In genomic region chr16:67917852-67918236, GRCh38 we compare ENCODE assay signal across 8 cellular contexts. TPM values are rescaled to one million over a fixed set of nuclear protein-coding genes. Genes with fewer than 3 reads are reported as not detected.
DNase-seq lines count a peak whose midpoint lies in the region; ATAC-seq and TF ChIP-seq lines count a peak whose summit lies in the region.

No MANE protein-coding gene starts in this region.

- H3K4me3 ChIP-seq in right atrium auricular region, result no peak overlapping the region
- peak overlapping the region in 1 of 2 donors; percentile 22 for H3K4me3 ChIP-seq in stomach smooth muscle (ENCODE audit: low read length in 2 of 2)

- H3K36me3 ChIP-seq in right atrium auricular region, result no peaks in the 10 kb centered on the region
- H3K36me3 ChIP-seq in stomach smooth muscle (ENCODE audit: control insufficient read depth in 2 of 2, insufficient read depth in 2 of 2, low read length in 2 of 2), result peaks cover 4 to 13% of the 10 kb centered on the region in 2 donors

- no peak for TF ChIP-seq CTCF in right atrium auricular region (IDR thresholded peaks at IDR 0.05)

- no peak for ATAC-seq in HG02610 (IDR thresholded peaks at IDR 0.05; ENCODE audit: unreplicated experiment)

- H3K4me1 ChIP-seq in right atrium auricular region (peaks cover 0 to 67% of the 10 kb centered on the region in 2 donors), stomach smooth muscle (ENCODE audit: control insufficient read depth, insufficient read depth, low read length) (peaks cover 41% of the 10 kb centered on the region)

- peak; percentile 74 for DNase-seq in activated CD8-positive, alpha-beta memory T cell treated with anti-CD3 and anti-CD28 coated beads, Interleukin-2, amount 50 U/mL, for 48 hours
- no peak for DNase-seq in activated CD8-positive, alpha-beta memory T cell treated with anti-CD3 and anti-CD28 coated beads for 24 hours
- peak; percentile 62 to 70 for DNase-seq in activated T-cell treated with anti-CD3 and anti-CD28 coated beads, Interleukin-2, amount 50 U/mL, for 48 hours
- DNase-seq in right atrium auricular region (ENCODE audit: low spot score) (no peak), NOMO-1 (lab: John Stamatoyannopoulos, UW; ENCODE audit: unreplicated experiment in 2 of 2) (no peak), NCI-H2081 treated with DMSO at 0.1 percent for 48 hours (lab: John Stamatoyannopoulos, UW) (no peak)

- peak overlapping the region; percentile 17 to 64 for H3K9ac ChIP-seq in stomach smooth muscle (ENCODE audit: low read length in 2 of 2)

- H3K27ac ChIP-seq in right atrium auricular region (peak overlapping the region; percentile 77 to 94), stomach smooth muscle (ENCODE audit: low read length) (peak overlapping the region; percentile 71)

- H3K27me3 ChIP-seq in right atrium auricular region (no peaks in the 10 kb centered on the region), stomach smooth muscle (ENCODE audit: control insufficient read depth in 1 of 2, insufficient read depth in 2 of 2, low read length in 2 of 2) (no peaks in the 10 kb centered on the region)

- H3K9me3 ChIP-seq in right atrium auricular region (no peaks in the 10 kb centered on the region), stomach smooth muscle (ENCODE audit: control insufficient read depth in 2 of 2, low read length in 2 of 2) (no peaks in the 10 kb centered on the region)

RNA-seq across cellular contexts. Expression of gene CTRL, which starts 13.8 kb away (rescaled TPM):
- total RNA-seq in right atrium auricular region, result under 1 TPM in 1 of 2 donors, not detected in 1; 0.59 TPM

RNA-seq across cellular contexts. Expression of gene PSMB10, which starts 18.8 kb away (rescaled TPM):
- total RNA-seq in right atrium auricular region, result 10 to 100 TPM; 37.3 to 38.4 TPM

RNA-seq across cellular contexts. Expression of gene PSKH1, which starts 24.8 kb away (rescaled TPM):
- total RNA-seq in right atrium auricular region, result 10 to 100 TPM; 18.4 to 23.2 TPM

RNA-seq across cellular contexts. Expression of gene LCAT, which starts 26.1 kb away (rescaled TPM):
- 10 to 100 TPM in 1 of 2 donors, 1 to 10 TPM in 1; 2.9 to 11.8 TPM for total RNA-seq in right atrium auricular region

RNA-seq across cellular contexts. Expression of gene NRN1L, which starts 33.2 kb away (rescaled TPM):
- total RNA-seq in right atrium auricular region, result not detected

Comparison
In these comparisons a context has a peak if more than half of its experiments do, and no peak if none do; other contexts are left out.
1. DNase-seq: peak in activated CD8-positive, alpha-beta memory T cell treated with anti-CD3 and anti-CD28 coated beads, Interleukin-2, amount 50 U/mL, for 48 hours (single experiment) and activated T-cell treated with anti-CD3 and anti-CD28 coated beads, Interleukin-2, amount 50 U/mL, for 48 hours (2 of 2); none in activated CD8-positive, alpha-beta memory T cell treated with anti-CD3 and anti-CD28 coated beads for 24 hours (single experiment), right atrium auricular region (single experiment), NOMO-1 (0 of 2) and NCI-H2081 treated with DMSO at 0.1 percent for 48 hours (single experiment).